8 cellular contexts compared by ENCODE assay signal in the genomic region with DNA sequence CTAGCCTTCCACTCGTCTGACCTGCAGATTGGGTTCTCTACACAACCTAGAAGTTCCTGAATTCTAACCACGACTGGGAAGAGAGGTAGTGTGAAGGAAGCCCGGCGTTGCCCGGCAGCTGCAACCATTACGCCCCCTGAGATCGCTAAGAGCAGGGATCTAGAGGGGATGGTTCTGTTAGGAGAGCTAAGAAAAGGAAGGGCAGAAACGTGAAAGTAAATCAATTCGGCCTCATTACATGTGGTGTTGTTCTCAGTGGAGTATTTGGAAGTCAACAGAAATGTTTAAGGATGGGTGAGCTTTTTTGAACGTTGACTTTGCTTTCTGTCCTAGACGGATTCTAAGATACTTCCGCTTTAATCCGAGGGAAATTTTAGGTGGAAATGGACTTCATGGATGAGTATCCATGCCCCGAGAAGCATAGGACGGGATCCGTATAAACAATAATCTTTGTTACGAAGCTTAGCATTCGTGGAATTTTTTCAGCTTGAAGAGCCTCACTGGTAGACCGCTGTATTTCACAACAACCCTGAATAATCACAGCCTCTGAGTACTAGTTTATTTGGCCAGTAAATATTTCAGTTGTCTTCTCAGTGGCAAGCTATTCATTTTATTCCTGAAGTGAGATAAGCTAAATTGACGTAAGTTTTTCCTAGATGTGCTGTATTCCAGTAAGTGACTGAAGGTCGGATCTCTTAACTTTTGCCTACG. TPM values are rescaled to one million over a fixed set of nuclear protein-coding genes. Genes with fewer than 3 reads are reported as not detected.
A peak's percentile ranks its signal among the peaks of the same experiment; 100 is the strongest.
DNase-seq lines count a peak whose midpoint lies in the region; ATAC-seq and TF ChIP-seq lines count a peak whose summit lies in the region.

No MANE protein-coding gene starts in this region.

- peak; percentile 75 for DNase-seq in EL
- peak in 1 of 2 experiments; percentile 10 for DNase-seq in HL-60 (ENCODE audit: low read depth in 1 of 2, low spot score in 1 of 2)
- DNase-seq in activated T-helper 2 cell treated with anti-CD3 and anti-CD28 coated beads, Interferon-gamma antibody, Interleukin-2, Interleukin-4, amounts not matched to agents 10 μg/mL and 5 μg/mL and 100 μg/mL, durations not matched to agents 14 hours and 24 hours and 36 hours (ENCODE audit: low spot score) = no peak
- no peak for DNase-seq in left cardiac atrium
- no peak for DNase-seq in sigmoid colon
- no peak for DNase-seq in SW 1271 (lab: John Stamatoyannopoulos, UW)
- DNase-seq in putamen (ENCODE audit: low spot score) = no peak

- H3K4me3 Mint-ChIP-seq in activated T-helper 2 cell treated with anti-CD3 and anti-CD28 coated beads, Interferon-gamma antibody, Interleukin-2, Interleukin-4, amounts not matched to agents 10 μg/mL and 5 μg/mL and 100 μg/mL, durations not matched to agents 14 hours and 24 hours and 36 hours (ENCODE audit: low read depth) = peak overlapping the region; percentile 99

- H3K27me3 ChIP-seq in HL-60 (ENCODE audit: insufficient read depth, poor library complexity, severe bottlenecking) (no peaks in the 10 kb centered on the region), sigmoid colon (no peaks in the 10 kb centered on the region)

- H3K27ac ChIP-seq in HL-60 (replicated peaks) = peak overlapping the region; percentile 96
- peak overlapping the region; percentile 85 to 89 (median 86) for H3K27ac ChIP-seq in sigmoid colon

- peaks cover 53% of the 10 kb centered on the region for H3K36me3 Mint-ChIP-seq in activated T-helper 2 cell treated with anti-CD3 and anti-CD28 coated beads, Interferon-gamma antibody, Interleukin-2, Interleukin-4, amounts not matched to agents 10 μg/mL and 5 μg/mL and 100 μg/mL, durations not matched to agents 14 hours and 24 hours and 36 hours (ENCODE audit: low read depth)

- peaks cover 56% of the 10 kb centered on the region for H3K4me1 Mint-ChIP-seq in activated T-helper 2 cell treated with anti-CD3 and anti-CD28 coated beads, Interferon-gamma antibody, Interleukin-2, Interleukin-4, amounts not matched to agents 10 μg/mL and 5 μg/mL and 100 μg/mL, durations not matched to agents 14 hours and 24 hours and 36 hours (ENCODE audit: low read depth)

- no peaks in the 10 kb centered on the region for H3K27me3 Mint-ChIP-seq in activated T-helper 2 cell treated with anti-CD3 and anti-CD28 coated beads, Interferon-gamma antibody, Interleukin-2, Interleukin-4, amounts not matched to agents 10 μg/mL and 5 μg/mL and 100 μg/mL, durations not matched to agents 14 hours and 24 hours and 36 hours (ENCODE audit: low read depth)

- no peaks in the 10 kb centered on the region for H3K9me3 Mint-ChIP-seq in activated T-helper 2 cell treated with anti-CD3 and anti-CD28 coated beads, Interferon-gamma antibody, Interleukin-2, Interleukin-4, amounts not matched to agents 10 μg/mL and 5 μg/mL and 100 μg/mL, durations not matched to agents 14 hours and 24 hours and 36 hours

- TF ChIP-seq POLR2A in sigmoid colon (IDR thresholded peaks at IDR 0.05) = no peak

- no peak for TF ChIP-seq EP300 in sigmoid colon (IDR thresholded peaks at IDR 0.05)

- H3K9me3 ChIP-seq in sigmoid colon = no peaks in the 10 kb centered on the region

- H3K36me3 ChIP-seq in sigmoid colon = peaks cover 0 to 46% (median 2%) of the 10 kb centered on the region in 4 donors

- H3K4me3 ChIP-seq in HL-60 (replicated peaks; ENCODE audit: insufficient read depth, low read length) (peak overlapping the region; percentile 87), sigmoid colon (peak overlapping the region; percentile 70 to 94 (median 88))

- H3K27ac Mint-ChIP-seq in activated T-helper 2 cell treated with anti-CD3 and anti-CD28 coated beads, Interferon-gamma antibody, Interleukin-2, Interleukin-4, amounts not matched to agents 10 μg/mL and 5 μg/mL and 100 μg/mL, durations not matched to agents 14 hours and 24 hours and 36 hours = peak overlapping the region; percentile 99

- intact Hi-C loops in activated T-helper 2 cell treated with anti-CD3 and anti-CD28 coated beads, Interferon-gamma antibody, Interleukin-2, Interleukin-4, amounts not matched to agents 10 μg/mL and 5 μg/mL and 100 μg/mL, durations not matched to agents 14 hours and 24 hours and 36 hours (cut with micrococcal nuclease) = loop anchor here (1.0 to 2.0 kb wide), 5 partner anchors 13 to 171 kb away; partner anchors contain the start of genes ARCN1 and UBE4A
- intact Hi-C loops in left cardiac atrium (cut with DNase I) = loop anchor here (5.0 kb wide), 2 partner anchors 35 to 85 kb away; partner anchors contain the start of gene KMT2A (in 1 of the 2)
- intact Hi-C loops in sigmoid colon (cut with DNase I) = loop anchor here (1.0 to 2.0 kb wide), 2 partner anchors 34 to 87 kb away; partner anchors contain the start of gene KMT2A

- no peak for TF ChIP-seq CTCF in HL-60 (IDR thresholded peaks at IDR 0.05; ENCODE audit: insufficient read depth, low read length)
- no peak for TF ChIP-seq CTCF in sigmoid colon (IDR thresholded peaks at IDR 0.05)

- peaks cover 0 to 53% (median 36%) of the 10 kb centered on the region in 4 donors for H3K4me1 ChIP-seq in sigmoid colon

- 1 to 2% methylated on average over 22 of the region's 22 CpGs for WGBS in sigmoid colon, 2 donors

- peak; percentile 25 to 54 for ATAC-seq in left cardiac atrium
- no peak for ATAC-seq in GM21447 (IDR thresholded peaks at IDR 0.05; ENCODE audit: unreplicated experiment)

RNA-seq across cellular contexts. Expression of gene ATP5MG, which starts 0.6 kb away (rescaled TPM):
- 237 and 266 TPM in 2 replicates for total RNA-seq in activated T-helper 2 cell treated with anti-CD3 and anti-CD28 coated beads, Interferon-gamma antibody, Interleukin-2, Interleukin-4, amounts not matched to agents 10 μg/mL and 5 μg/mL and 100 μg/mL, durations not matched to agents 14 hours and 24 hours and 36 hours
- total RNA-seq in left cardiac atrium = 100 to 1,000 TPM; 567 to 582 TPM
- total RNA-seq in sigmoid colon = 100 to 1,000 TPM in 2 of 4 donors, 10 to 100 TPM in 2; 54.7 to 141 (median 84.8) TPM
- polyA plus RNA-seq in sigmoid colon = 100 to 1,000 TPM; 232 to 559 (median 315) TPM

RNA-seq across cellular contexts. Expression of gene KMT2A, which starts 34.3 kb away (rescaled TPM):
- 61.6 and 64.2 TPM in 2 replicates for total RNA-seq in activated T-helper 2 cell treated with anti-CD3 and anti-CD28 coated beads, Interferon-gamma antibody, Interleukin-2, Interleukin-4, amounts not matched to agents 10 μg/mL and 5 μg/mL and 100 μg/mL, durations not matched to agents 14 hours and 24 hours and 36 hours
- total RNA-seq in left cardiac atrium (10 to 100 TPM; 23.7 to 25.2 TPM), sigmoid colon (10 to 100 TPM; 42.9 to 93.9 (median 62.8) TPM)
- 10 to 100 TPM in 1 of 3 donors, 1 to 10 TPM in 2; 5.3 to 21.3 (median 5.4) TPM for polyA plus RNA-seq in sigmoid colon

RNA-seq across cellular contexts. Expression of gene UBE4A, which starts 42.6 kb away (rescaled TPM):
- 41.2 and 44.1 TPM in 2 replicates for total RNA-seq in activated T-helper 2 cell treated with anti-CD3 and anti-CD28 coated beads, Interferon-gamma antibody, Interleukin-2, Interleukin-4, amounts not matched to agents 10 μg/mL and 5 μg/mL and 100 μg/mL, durations not matched to agents 14 hours and 24 hours and 36 hours
- total RNA-seq in left cardiac atrium (10 to 100 TPM; 32.9 to 41.2 TPM), sigmoid colon (10 to 100 TPM; 33.8 to 37.4 (median 36.4) TPM)
- polyA plus RNA-seq in sigmoid colon = 10 to 100 TPM in 1 of 3 donors, 1 to 10 TPM in 2; 2.1 to 15.7 (median 2.4) TPM

RNA-seq across cellular contexts. Expression of gene CD3G, which starts 57.9 kb away (rescaled TPM):
- 134 and 139 TPM in 2 replicates for total RNA-seq in activated T-helper 2 cell treated with anti-CD3 and anti-CD28 coated beads, Interferon-gamma antibody, Interleukin-2, Interleukin-4, amounts not matched to agents 10 μg/mL and 5 μg/mL and 100 μg/mL, durations not matched to agents 14 hours and 24 hours and 36 hours
- total RNA-seq in left cardiac atrium (1 to 10 TPM in 1 of 2 donors, under 1 TPM in 1; 0.76 to 1.4 TPM), sigmoid colon (1 to 10 TPM in 1 of 4 donors, under 1 TPM in 2, not detected in 1; 0.66 to 3.5 (median 0.71) TPM)
- 1 to 10 TPM in 1 of 3 donors, not detected in 2; 7.8 TPM for polyA plus RNA-seq in sigmoid colon

RNA-seq across cellular contexts. Expression of gene CD3D, which starts 59.5 kb away (rescaled TPM):
- total RNA-seq in activated T-helper 2 cell treated with anti-CD3 and anti-CD28 coated beads, Interferon-gamma antibody, Interleukin-2, Interleukin-4, amounts not matched to agents 10 μg/mL and 5 μg/mL and 100 μg/mL, durations not matched to agents 14 hours and 24 hours and 36 hours = 386 and 400 TPM in 2 replicates
- total RNA-seq in left cardiac atrium (1 to 10 TPM in 1 of 2 donors, under 1 TPM in 1; 0.86 to 2.0 TPM), sigmoid colon (1 to 10 TPM in 2 of 4 donors, not detected in 2; 1.4 to 1.7 TPM)
- polyA plus RNA-seq in sigmoid colon = 10 to 100 TPM in 1 of 3 donors, 1 to 10 TPM in 1, not detected in 1; 2.5 to 57.0 TPM
